Comparison of ENCODE assay signal across 22 cellular contexts in genomic region chr12:63937381-63938168, GRCh38.
DNase-seq lines count a peak whose midpoint lies in the region; ATAC-seq and TF ChIP-seq lines count a peak whose summit lies in the region.
"Had no signal": no experiment of that assay in that cellular context is flagged by ENCODE, and none has a peak within 500 bp of the region (broad histone marks: within the 10 kb centered on the region; RNA-seq: fewer than 3 reads in every experiment).

No MANE protein-coding gene starts in this region.

- H3K9ac ChIP-seq in BLaER1 (0 out of 2 replicates have a peak overlapping the region, but pooled peaks have one; percentile 27), endodermal cell (ENCODE audit: extremely low read depth, low read length, poor library complexity, severe bottlenecking) (no peak overlapping the region), parathyroid adenoma (no peak overlapping the region)

- H3K9me3 Mint-ChIP-seq in endodermal cell = no peaks in the 10 kb centered on the region
- H3K9me3 Mint-ChIP-seq: activated B cell treated with CpG ODN at 0.5 μM for 24 hours; activated naive CD4-positive, alpha-beta T cell treated with anti-CD3 and anti-CD28 coated beads, Interleukin-2, amount 50 U/mL, for 24 hours; stimulated activated naive B cell treated with anti-CD40 and anti-IgM and Interleukin-4, amounts not matched to agents 10 μg/mL and 1 μg/mL and 100 μg/mL, for 72 hours had no signal

- H3K36me3 ChIP-seq in BLaER1 (no peaks in the 10 kb centered on the region), endodermal cell (ENCODE audit: control insufficient read depth, insufficient read depth, low read length) (no peaks in the 10 kb centered on the region), parathyroid adenoma (ENCODE audit: control insufficient read depth, insufficient read depth, low read length) (no peaks in the 10 kb centered on the region)
- H3K36me3 ChIP-seq: heart left ventricle, right atrium auricular region, spleen had no signal

- no peak for TF ChIP-seq CTCF in endodermal cell (conservative IDR thresholded peaks at IDR 0.05)
- TF ChIP-seq CTCF in parathyroid adenoma (IDR thresholded peaks at IDR 0.05) = no peak

- H3K36me3 Mint-ChIP-seq in endodermal cell (ENCODE audit: low read depth) = no peaks in the 10 kb centered on the region
- H3K36me3 Mint-ChIP-seq: activated naive CD4-positive, alpha-beta T cell treated with anti-CD3 and anti-CD28 coated beads, Interleukin-2, amount 50 U/mL, for 24 hours; CD4-positive, CD25-positive, alpha-beta regulatory T cell; naive B cell; stimulated activated naive B cell treated with anti-CD40 and anti-IgM and Interleukin-4, amounts not matched to agents 10 μg/mL and 1 μg/mL and 100 μg/mL, for 72 hours had no signal

- no peak overlapping the region for H3K27ac Mint-ChIP-seq in endodermal cell
- H3K27ac Mint-ChIP-seq: activated B cell treated with CpG ODN at 0.5 μM for 24 hours; activated naive CD4-positive, alpha-beta T cell treated with anti-CD3 and anti-CD28 coated beads, Interleukin-2, amount 50 U/mL, for 24 hours; CD4-positive, CD25-positive, alpha-beta regulatory T cell; naive B cell; stimulated activated naive B cell treated with anti-CD40 and anti-IgM and Interleukin-4, amounts not matched to agents 10 μg/mL and 1 μg/mL and 100 μg/mL, for 72 hours had no signal

- 92 to 95% methylated on average over 11 to 12 of the region's 12 CpGs for WGBS in endodermal cell (ENCODE audit: insufficient coverage in 1 of 2, insufficient read length in 1 of 2), 2 experiments

- DNase-seq in NCI-H1694 treated with DMSO at 0.1 percent for 48 hours (lab: John Stamatoyannopoulos, UW) (peak; percentile 80), endodermal cell (no peak), GM19238 (ENCODE audit: insufficient read length, low spot score) (no peak)
- DNase-seq: activated B cell treated with CpG ODN at 0.5 μM for 24 hours; aorta; CD4-positive, CD25-positive, alpha-beta regulatory T cell; central memory CD4-positive, alpha-beta T cell; GOT3; heart left ventricle; left cardiac atrium; naive B cell; NCI-H510A treated with DMSO at 0.1 percent for 48 hours; spleen; stimulated activated CD4-positive, alpha-beta T cell treated with anti-CD3 and anti-CD28 coated beads, Interleukin-2, amount 100 ng/mL, for 48 hours; stimulated activated naive B cell treated with anti-CD40 and anti-IgM and Interleukin-4, amounts not matched to agents 10 μg/mL and 1 μg/mL and 100 μg/mL, for 72 hours; T1000 had no signal

- peak overlapping the region; percentile 69 for H3K4me2 ChIP-seq in BLaER1
- no peak overlapping the region for H3K4me2 ChIP-seq in parathyroid adenoma (ENCODE audit: low read length)

- peaks cover 12% of the 10 kb centered on the region for H3K4me1 Mint-ChIP-seq in endodermal cell
- H3K4me1 Mint-ChIP-seq: activated B cell treated with CpG ODN at 0.5 μM for 24 hours; activated naive CD4-positive, alpha-beta T cell treated with anti-CD3 and anti-CD28 coated beads, Interleukin-2, amount 50 U/mL, for 24 hours; CD4-positive, CD25-positive, alpha-beta regulatory T cell; naive B cell; stimulated activated naive B cell treated with anti-CD40 and anti-IgM and Interleukin-4, amounts not matched to agents 10 μg/mL and 1 μg/mL and 100 μg/mL, for 72 hours had no signal

- H3K9me3 ChIP-seq in BLaER1 (no peaks in the 10 kb centered on the region), endodermal cell (ENCODE audit: control insufficient read depth, low read length) (no peaks in the 10 kb centered on the region), parathyroid adenoma (ENCODE audit: control insufficient read depth, low read length) (no peaks in the 10 kb centered on the region)
- H3K9me3 ChIP-seq: heart left ventricle, right atrium auricular region, spleen had no signal

- no peak for ATAC-seq in GM21529 (IDR thresholded peaks at IDR 0.05; ENCODE audit: unreplicated experiment)
- no peak for ATAC-seq in GM18498 (IDR thresholded peaks at IDR 0.05; ENCODE audit: unreplicated experiment)
- ATAC-seq: stimulated activated naive B cell treated with anti-CD40 and anti-IgM and Interleukin-4, amounts not matched to agents 10 μg/mL and 1 μg/mL and 100 μg/mL, for 72 hours had no signal

- H3K27me3 ChIP-seq in BLaER1 = no peaks in the 10 kb centered on the region
- H3K27me3 ChIP-seq in endodermal cell (ENCODE audit: control insufficient read depth, insufficient read depth, low read length, poor library complexity, severe bottlenecking) = no peaks in the 10 kb centered on the region
- H3K27me3 ChIP-seq in parathyroid adenoma (ENCODE audit: control insufficient read depth, insufficient read depth, low read length) = no peaks in the 10 kb centered on the region
- H3K27me3 ChIP-seq: heart left ventricle, right atrium auricular region, spleen had no signal

- no peak overlapping the region for H3K4me3 ChIP-seq in BLaER1
- no peak overlapping the region for H3K4me3 ChIP-seq in endodermal cell (ENCODE audit: low read length)
- H3K4me3 ChIP-seq in parathyroid adenoma (ENCODE audit: low read depth, low read length) = peak overlapping the region; percentile 1
- H3K4me3 ChIP-seq: heart left ventricle, right atrium auricular region, spleen had no signal

- H2AFZ ChIP-seq in parathyroid adenoma = peak overlapping the region; percentile 6

- H3K27ac ChIP-seq in BLaER1 (no peak overlapping the region), endodermal cell (ENCODE audit: low read depth, low read length) (peak overlapping the region; percentile 71), parathyroid adenoma (peak overlapping the region; percentile 40)
- H3K27ac ChIP-seq: heart left ventricle, right atrium auricular region, spleen had no signal

- no peak overlapping the region for H3K4me3 Mint-ChIP-seq in endodermal cell
- H3K4me3 Mint-ChIP-seq: activated B cell treated with CpG ODN at 0.5 μM for 24 hours; activated naive CD4-positive, alpha-beta T cell treated with anti-CD3 and anti-CD28 coated beads, Interleukin-2, amount 50 U/mL, for 24 hours; CD4-positive, CD25-positive, alpha-beta regulatory T cell; naive B cell; stimulated activated naive B cell treated with anti-CD40 and anti-IgM and Interleukin-4, amounts not matched to agents 10 μg/mL and 1 μg/mL and 100 μg/mL, for 72 hours had no signal

- H4K20me1 ChIP-seq in BLaER1 = no peaks in the 10 kb centered on the region

- H3K79me2 ChIP-seq in parathyroid adenoma = peaks cover 13% of the 10 kb centered on the region

- H3K4me1 ChIP-seq in BLaER1 (peaks cover 55% of the 10 kb centered on the region), endodermal cell (ENCODE audit: control insufficient read depth, insufficient read depth, low read length) (peaks cover 3% of the 10 kb centered on the region), parathyroid adenoma (peaks cover 9% of the 10 kb centered on the region)

- H3K27me3 Mint-ChIP-seq in endodermal cell (ENCODE audit: insufficient read depth) = no peaks in the 10 kb centered on the region
- H3K27me3 Mint-ChIP-seq: activated B cell treated with CpG ODN at 0.5 μM for 24 hours; CD4-positive, CD25-positive, alpha-beta regulatory T cell had no signal
